In genomic region chr17:57174591-57174990, GRCh38 we compare ENCODE assay signal across 15 cellular contexts.
DNase-seq lines count a peak whose midpoint lies in the region; ATAC-seq and TF ChIP-seq lines count a peak whose summit lies in the region.
"Had no signal": no experiment of that assay in that cellular context is flagged by ENCODE, and none has a peak within 500 bp of the region (broad histone marks: within the 10 kb centered on the region; RNA-seq: fewer than 3 reads in every experiment).

No MANE protein-coding gene starts in this region.

- no peaks in the 10 kb centered on the region for H3K9me3 ChIP-seq in lower lobe of right lung

- TF ChIP-seq CTCF in lower lobe of right lung (IDR thresholded peaks at IDR 0.05) = no peak
- TF ChIP-seq CTCF in RWPE1 (conservative IDR thresholded peaks at IDR 0.05; ENCODE audit: low read depth) = no peak
- TF ChIP-seq CTCF in endothelial cell (IDR thresholded peaks at IDR 0.05; ENCODE audit: unreplicated experiment) = no peak

- H3K27ac Mint-ChIP-seq in endothelial cell (ENCODE audit: unreplicated experiment) = no peak overlapping the region
- H3K27ac Mint-ChIP-seq: brain had no signal

- no peaks in the 10 kb centered on the region for H3K27me3 ChIP-seq in lower lobe of right lung (ENCODE audit: low read depth)

- no peaks in the 10 kb centered on the region for H3K9me3 Mint-ChIP-seq in endothelial cell (ENCODE audit: unreplicated experiment)

- intact Hi-C loops in lower lobe of right lung (cut with DNase I) = no loop called here

- no peak overlapping the region for H3K4me3 ChIP-seq in lower lobe of right lung

- CTCF ChIA-PET in RWPE1 (lab: Yijun Ruan, JAX) = no interaction called here

- H3K36me3 Mint-ChIP-seq in endothelial cell (ENCODE audit: low read depth, unreplicated experiment) = no peaks in the 10 kb centered on the region
- H3K36me3 Mint-ChIP-seq: brain had no signal

- no peak overlapping the region for H3K27ac ChIP-seq in lower lobe of right lung
- H3K27ac ChIP-seq in RWPE1 = no peak overlapping the region

- ATAC-seq in GM18858 (IDR thresholded peaks at IDR 0.05; ENCODE audit: unreplicated experiment) (peak; percentile 83), GM21447 (IDR thresholded peaks at IDR 0.05; ENCODE audit: unreplicated experiment) (peak; percentile 61), HG02973 (IDR thresholded peaks at IDR 0.05; ENCODE audit: unreplicated experiment) (peak; percentile 72), lower lobe of right lung (no peak)
- ATAC-seq: HepG2 had no signal

- no peaks in the 10 kb centered on the region for H3K4me1 ChIP-seq in lower lobe of right lung

- DNase-seq in RPMI8226 (peak; percentile 91), lower lobe of right lung (no peak), RWPE1 (ENCODE audit: low spot score) (no peak), endothelial cell (ENCODE audit: low spot score) (no peak)
- DNase-seq in activated CD4-positive, alpha-beta T cell treated with anti-CD3 and anti-CD28 coated beads for 48 hours = no peak
- DNase-seq: activated CD8-positive, alpha-beta memory T cell treated with anti-CD3 and anti-CD28 coated beads for 24 hours; activated naive CD4-positive, alpha-beta T cell; foreskin fibroblast; NCI-H1105; T1000 had no signal

- H3K4me3 Mint-ChIP-seq in endothelial cell (ENCODE audit: unreplicated experiment) = no peak overlapping the region
- H3K4me3 Mint-ChIP-seq: brain had no signal

- peaks cover 4% of the 10 kb centered on the region for H3K4me1 Mint-ChIP-seq in endothelial cell (ENCODE audit: unreplicated experiment)

- H3K36me3 ChIP-seq in lower lobe of right lung = no peaks in the 10 kb centered on the region

- POLR2A ChIA-PET in RWPE1 (lab: Yijun Ruan, JAX; ENCODE audit: low non-redundant PET) = no interaction called here

- H3K27me3 Mint-ChIP-seq in endothelial cell (ENCODE audit: unreplicated experiment) = no peaks in the 10 kb centered on the region

Comparison
In these comparisons a context has a peak if more than half of its experiments do, and no peak if none do; other contexts are left out.
1. ATAC-seq: peak in GM18858 (single experiment), GM21447 (single experiment) and HG02973 (single experiment); none in lower lobe of right lung (0 of 2).